In genomic region chr17:42389902-42390301, GRCh38 we compare ENCODE assay signal across 12 cellular contexts. TPM values are rescaled to one million over a fixed set of nuclear protein-coding genes. Genes with fewer than 3 reads are reported as not detected.
DNase-seq lines count a peak whose midpoint lies in the region; ATAC-seq and TF ChIP-seq lines count a peak whose summit lies in the region.
"Had no signal": no experiment of that assay in that cellular context is flagged by ENCODE, and none has a peak within 500 bp of the region (broad histone marks: within the 10 kb centered on the region; RNA-seq: fewer than 3 reads in every experiment).

No MANE protein-coding gene starts in this region.

- H3K4me3 ChIP-seq in iPS-20b (ENCODE audit: low read length) (no peak overlapping the region), colonic mucosa (no peak overlapping the region)

- peaks cover 11% of the 10 kb centered on the region for H3K36me3 Mint-ChIP-seq in activated CD4-positive, alpha-beta T cell treated with anti-CD3 and anti-CD28 coated beads, Interleukin-2, amount 10 ng/mL, durations not matched to agents 7 days and 5 days (ENCODE audit: low read depth)
- H3K36me3 Mint-ChIP-seq in activated CD4-positive, alpha-beta memory T cell treated with anti-CD3 and anti-CD28 coated beads, Interleukin-2, amount 10 ng/mL, durations not matched to agents 7 days and 5 days (ENCODE audit: low read depth): peaks cover 19% of the 10 kb centered on the region
- peaks cover 6 to 15% of the 10 kb centered on the region in 2 donors for H3K36me3 Mint-ChIP-seq in stimulated activated naive B cell treated with anti-CD40 and anti-IgM and Interleukin-4, amounts not matched to agents 10 μg/mL and 1 μg/mL and 100 μg/mL, for 72 hours

- peak overlapping the region; percentile 100 for H3K27ac Mint-ChIP-seq in activated CD4-positive, alpha-beta T cell treated with anti-CD3 and anti-CD28 coated beads, Interleukin-2, amount 10 ng/mL, durations not matched to agents 7 days and 5 days
- peak overlapping the region; percentile 72 for H3K27ac Mint-ChIP-seq in activated CD4-positive, alpha-beta memory T cell treated with anti-CD3 and anti-CD28 coated beads, Interleukin-2, amount 10 ng/mL, durations not matched to agents 7 days and 5 days
- H3K27ac Mint-ChIP-seq in stimulated activated naive B cell treated with anti-CD40 and anti-IgM and Interleukin-4, amounts not matched to agents 10 μg/mL and 1 μg/mL and 100 μg/mL, for 72 hours: peak overlapping the region; percentile 100

- peak overlapping the region; percentile 57 for H3K4me3 Mint-ChIP-seq in activated CD4-positive, alpha-beta T cell treated with anti-CD3 and anti-CD28 coated beads, Interleukin-2, amount 10 ng/mL, durations not matched to agents 7 days and 5 days
- no peak overlapping the region for H3K4me3 Mint-ChIP-seq in activated CD4-positive, alpha-beta memory T cell treated with anti-CD3 and anti-CD28 coated beads, Interleukin-2, amount 10 ng/mL, durations not matched to agents 7 days and 5 days
- H3K4me3 Mint-ChIP-seq in stimulated activated naive B cell treated with anti-CD40 and anti-IgM and Interleukin-4, amounts not matched to agents 10 μg/mL and 1 μg/mL and 100 μg/mL, for 72 hours: peak overlapping the region; percentile 77 to 81

- H3K27me3 ChIP-seq in iPS-20b (ENCODE audit: insufficient read depth, low read length) (no peaks in the 10 kb centered on the region), colonic mucosa (no peaks in the 10 kb centered on the region)
- H3K27me3 ChIP-seq: thyroid gland had no signal

- no peak for ATAC-seq in stimulated activated naive B cell treated with anti-CD40 and anti-IgM and Interleukin-4, amounts not matched to agents 10 μg/mL and 1 μg/mL and 100 μg/mL, for 72 hours (replicated peaks)
- ATAC-seq in HG03159 (IDR thresholded peaks at IDR 0.05; ENCODE audit: unreplicated experiment): no peak

- H3K9me3 ChIP-seq in iPS-20b (ENCODE audit: insufficient read depth, low read depth, low read length) (no peaks in the 10 kb centered on the region; the same call in 1 of the 2 replicates), colonic mucosa (no peaks in the 10 kb centered on the region)
- H3K9me3 ChIP-seq: thyroid gland had no signal

- 0 out of 2 replicates have a peak overlapping the region, but pooled peaks have one; percentile 3 for H3K9ac ChIP-seq in iPS-20b (ENCODE audit: low read depth, low read length)
- H3K9ac ChIP-seq in colonic mucosa (ENCODE audit: low read depth in 2 of 2, low read length in 2 of 2): no peak overlapping the region

- H3K27ac ChIP-seq in iPS-20b (ENCODE audit: low read length): no peak overlapping the region
- H3K27ac ChIP-seq in colonic mucosa: no peak overlapping the region

- TF ChIP-seq CTCF in colonic mucosa (IDR thresholded peaks at IDR 0.05): no peak

- no peak for DNase-seq in activated CD4-positive, alpha-beta T cell treated with anti-CD3 and anti-CD28 coated beads, Interleukin-2, amount 10 ng/mL, durations not matched to agents 7 days and 5 days
- no peak for DNase-seq in activated CD4-positive, alpha-beta T cell treated with anti-CD3 and anti-CD28 coated beads, Interleukin-2, amount 50 U/mL, for 48 hours
- DNase-seq in activated CD4-positive, alpha-beta memory T cell treated with anti-CD3 and anti-CD28 coated beads, Interleukin-2, amount 10 ng/mL, durations not matched to agents 7 days and 5 days: no peak
- DNase-seq in stimulated activated naive B cell treated with anti-CD40 and anti-IgM and Interleukin-4, amounts not matched to agents 10 μg/mL and 1 μg/mL and 100 μg/mL, for 72 hours: no peak
- DNase-seq in COR-L47 (lab: John Stamatoyannopoulos, UW): no peak
- DNase-seq in colonic mucosa: no peak
- DNase-seq: amniotic stem cell, NCI-H2081, nucleus accumbens, thyroid gland had no signal

- no peaks in the 10 kb centered on the region for H3K36me3 ChIP-seq in iPS-20b (ENCODE audit: insufficient read depth, low read depth, low read length)
- H3K36me3 ChIP-seq in colonic mucosa: no peaks in the 10 kb centered on the region
- H3K36me3 ChIP-seq: thyroid gland had no signal

- POLR2A ChIA-PET in activated CD4-positive, alpha-beta T cell treated with anti-CD3 and anti-CD28 coated beads, Interleukin-2, amount 10 ng/mL, durations not matched to agents 7 days and 5 days (lab: Charles Lee): no interaction called here
- POLR2A ChIA-PET in activated CD4-positive, alpha-beta memory T cell treated with anti-CD3 and anti-CD28 coated beads, Interleukin-2, amount 10 ng/mL, durations not matched to agents 7 days and 5 days (lab: Charles Lee): interaction anchor here (1.1 to 2.8 kb wide), 10 partner anchors 11 to 278 kb away, joined by 3 to 38 read pairs (median 10); partner anchors contain the start of genes DHX58 and NAGLU

- H3K4me1 ChIP-seq in iPS-20b (ENCODE audit: insufficient read depth, low read length) (peaks cover 15% of the 10 kb centered on the region; the same call in 1 of the 2 replicates), colonic mucosa (peaks cover 8% of the 10 kb centered on the region)

- intact Hi-C loops in colonic mucosa (cut with DNase I): no loop called here

- H3K4me1 Mint-ChIP-seq in activated CD4-positive, alpha-beta T cell treated with anti-CD3 and anti-CD28 coated beads, Interleukin-2, amount 10 ng/mL, durations not matched to agents 7 days and 5 days: peaks cover 56% of the 10 kb centered on the region
- peaks cover 47% of the 10 kb centered on the region for H3K4me1 Mint-ChIP-seq in activated CD4-positive, alpha-beta memory T cell treated with anti-CD3 and anti-CD28 coated beads, Interleukin-2, amount 10 ng/mL, durations not matched to agents 7 days and 5 days
- H3K4me1 Mint-ChIP-seq in stimulated activated naive B cell treated with anti-CD40 and anti-IgM and Interleukin-4, amounts not matched to agents 10 μg/mL and 1 μg/mL and 100 μg/mL, for 72 hours: peaks cover 21 to 45% of the 10 kb centered on the region in 2 donors

- CTCF ChIA-PET in activated CD4-positive, alpha-beta T cell treated with anti-CD3 and anti-CD28 coated beads, Interleukin-2, amount 10 ng/mL, durations not matched to agents 7 days and 5 days (lab: Charles Lee): interaction anchor here (1.0 to 3.4 kb wide), 4 partner anchors 12 to 208 kb away, joined by 3 to 50 read pairs (median 6); no protein-coding TSS in a partner anchor
- CTCF ChIA-PET in activated CD4-positive, alpha-beta memory T cell treated with anti-CD3 and anti-CD28 coated beads, Interleukin-2, amount 10 ng/mL, durations not matched to agents 7 days and 5 days (lab: Charles Lee): interaction anchor here (2.0 to 2.2 kb wide), 4 partner anchors 9 to 128 kb away, joined by 11 to 15 read pairs (median 12); no protein-coding TSS in a partner anchor

- no peaks in the 10 kb centered on the region for H3K9me3 Mint-ChIP-seq in activated CD4-positive, alpha-beta T cell treated with anti-CD3 and anti-CD28 coated beads, Interleukin-2, amount 10 ng/mL, durations not matched to agents 7 days and 5 days
- no peaks in the 10 kb centered on the region for H3K9me3 Mint-ChIP-seq in activated CD4-positive, alpha-beta memory T cell treated with anti-CD3 and anti-CD28 coated beads, Interleukin-2, amount 10 ng/mL, durations not matched to agents 7 days and 5 days
- H3K9me3 Mint-ChIP-seq in stimulated activated naive B cell treated with anti-CD40 and anti-IgM and Interleukin-4, amounts not matched to agents 10 μg/mL and 1 μg/mL and 100 μg/mL, for 72 hours: no peaks in the 10 kb centered on the region

- no peaks in the 10 kb centered on the region for H3K27me3 Mint-ChIP-seq in activated CD4-positive, alpha-beta T cell treated with anti-CD3 and anti-CD28 coated beads, Interleukin-2, amount 10 ng/mL, durations not matched to agents 7 days and 5 days
- H3K27me3 Mint-ChIP-seq in activated CD4-positive, alpha-beta memory T cell treated with anti-CD3 and anti-CD28 coated beads, Interleukin-2, amount 10 ng/mL, durations not matched to agents 7 days and 5 days: no peaks in the 10 kb centered on the region
- no peaks in the 10 kb centered on the region for H3K27me3 Mint-ChIP-seq in stimulated activated naive B cell treated with anti-CD40 and anti-IgM and Interleukin-4, amounts not matched to agents 10 μg/mL and 1 μg/mL and 100 μg/mL, for 72 hours

RNA-seq across cellular contexts. Expression of gene STAT3, which starts 1.7 kb away (rescaled TPM):
- total RNA-seq in activated CD4-positive, alpha-beta T cell treated with anti-CD3 and anti-CD28 coated beads, Interleukin-2, amount 10 ng/mL, durations not matched to agents 7 days and 5 days: 100 to 1,000 TPM; 114 to 121 TPM
- 100 to 1,000 TPM; 130 to 135 TPM for total RNA-seq in activated CD4-positive, alpha-beta memory T cell treated with anti-CD3 and anti-CD28 coated beads, Interleukin-2, amount 10 ng/mL, durations not matched to agents 7 days and 5 days
- total RNA-seq in colonic mucosa: 100 to 1,000 TPM; 137 to 216 TPM

RNA-seq across cellular contexts. Expression of gene CAVIN1, which starts 33.2 kb away (rescaled TPM):
- total RNA-seq in activated CD4-positive, alpha-beta T cell treated with anti-CD3 and anti-CD28 coated beads, Interleukin-2, amount 10 ng/mL, durations not matched to agents 7 days and 5 days: 1 to 10 TPM; 1.5 to 1.6 TPM
- total RNA-seq in activated CD4-positive, alpha-beta memory T cell treated with anti-CD3 and anti-CD28 coated beads, Interleukin-2, amount 10 ng/mL, durations not matched to agents 7 days and 5 days: 1 to 10 TPM; 1.0 to 1.1 TPM
- 10 to 100 TPM; 25.2 to 74.6 TPM for total RNA-seq in colonic mucosa

Comparison
In these comparisons a context has a peak if more than half of its experiments do, and no peak if none do; other contexts are left out.
1. RNA of gene CAVIN1, which starts 33.2 kb away (total RNA-seq): 25.2 to 74.6 TPM in colonic mucosa; 1.5 to 1.6 TPM in activated CD4-positive, alpha-beta T cell treated with anti-CD3 and anti-CD28 coated beads, Interleukin-2, amount 10 ng/mL, durations not matched to agents 7 days and 5 days and 1.0 to 1.1 TPM in activated CD4-positive, alpha-beta memory T cell treated with anti-CD3 and anti-CD28 coated beads, Interleukin-2, amount 10 ng/mL, durations not matched to agents 7 days and 5 days; every median in the first group is over 10 times any median in the second.
2. Peak in every context shown above with its lines, with median percentiles within 50 percentile points of each other: H3K27ac Mint-ChIP-seq.